17 cellular contexts compared by ENCODE assay signal in the genomic region with DNA sequence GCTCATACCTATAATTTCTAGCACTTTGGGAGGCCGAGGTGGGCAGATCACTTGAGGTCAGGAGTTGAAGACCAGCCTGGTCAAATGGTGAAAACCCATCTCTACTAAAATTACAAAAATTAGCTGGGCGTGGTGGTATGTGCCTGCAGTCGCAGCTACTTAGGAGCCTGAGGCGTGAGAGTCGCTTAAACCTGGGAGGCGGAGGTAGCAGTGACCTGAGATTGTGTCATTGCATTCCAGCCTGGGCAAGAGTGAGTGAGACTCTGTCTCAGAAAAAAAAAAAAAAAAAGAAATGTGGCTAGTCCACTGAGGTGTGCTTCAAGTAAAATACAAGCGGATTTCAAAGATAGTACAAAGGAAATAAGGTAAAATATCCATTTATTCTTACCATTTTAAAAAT. TPM values are rescaled to one million over a fixed set of nuclear protein-coding genes. Genes with fewer than 3 reads are reported as not detected.
DNase-seq lines count a peak whose midpoint lies in the region; ATAC-seq and TF ChIP-seq lines count a peak whose summit lies in the region.
"Had no signal": no experiment of that assay in that cellular context is flagged by ENCODE, and none has a peak within 500 bp of the region (broad histone marks: within the 10 kb centered on the region; RNA-seq: fewer than 3 reads in every experiment).

No MANE protein-coding gene starts in this region.

- H3K27ac ChIP-seq in RWPE1 (peak overlapping the region; percentile 78), epithelial cell of prostate (peak overlapping the region; percentile 51), mesendoderm (ENCODE audit: low read depth, low read length) (no peak overlapping the region), gastrocnemius medialis (peak overlapping the region in 3 of 4 donors; percentile 66 to 74 (median 70))
- H3K27ac ChIP-seq: C4-2B had no signal

- no peaks in the 10 kb centered on the region for H3K27me3 ChIP-seq in mesendoderm (ENCODE audit: insufficient read depth, low read length, poor library complexity)
- H3K27me3 ChIP-seq in gastrocnemius medialis: no peaks in the 10 kb centered on the region
- H3K27me3 ChIP-seq: BE2C had no signal

- H3K9me3 ChIP-seq in gastrocnemius medialis (no peaks in the 10 kb centered on the region), mucosa of descending colon (no peaks in the 10 kb centered on the region)

- intact Hi-C loops in gastrocnemius medialis (cut with DNase I; ENCODE audit: low total_unique reads): no loop called here
- intact Hi-C loops in mucosa of descending colon (cut with DNase I, micrococcal nuclease): no loop called here

- CTCF ChIA-PET in RWPE1 (lab: Yijun Ruan, JAX): interaction anchor here (0.7 kb wide), 1 partner anchor 1406 kb away, joined by 3 read pairs; no protein-coding TSS in a partner anchor

- H3K23ac ChIP-seq in mesendoderm (ENCODE audit: low read length): no peak overlapping the region

- in situ Hi-C loops in gastrocnemius medialis (cut with MboI; ENCODE audit: low sequenced_read_pairs in 4 of 4): no loop called here

- H3K4me3 ChIP-seq in mesendoderm (ENCODE audit: low read length) (no peak overlapping the region), gastrocnemius medialis (no peak overlapping the region), mucosa of descending colon (no peak overlapping the region)

- no peak overlapping the region for H3K4me2 ChIP-seq in mesendoderm (ENCODE audit: low read length)

- H4K8ac ChIP-seq in mesendoderm (ENCODE audit: low read depth, low read length): no peak overlapping the region

- H4K5ac ChIP-seq in mesendoderm (ENCODE audit: low read length): no peak overlapping the region

- H3K79me2 ChIP-seq in mesendoderm (ENCODE audit: control insufficient read depth, insufficient read depth, low read length): no peaks in the 10 kb centered on the region

- no peak for TF ChIP-seq CTCF in RWPE1 (conservative IDR thresholded peaks at IDR 0.05; ENCODE audit: low read depth)
- no peak for TF ChIP-seq CTCF in gastrocnemius medialis (IDR thresholded peaks at IDR 0.05 in 4 of 5, conservative IDR thresholded peaks at IDR 0.05 in 1 of 5)
- no peak for TF ChIP-seq CTCF in mucosa of descending colon (IDR thresholded peaks at IDR 0.05)

- WGBS in mesendoderm (ENCODE audit: extremely low coverage, insufficient coverage, low lambda C conversion rate): no CpG with 5 or more reads among the region's 7 CpGs

- no peak overlapping the region for H3K4ac ChIP-seq in mesendoderm (ENCODE audit: low read depth, low read length)

- no peak for TF ChIP-seq POLR2A in gastrocnemius medialis (IDR thresholded peaks at IDR 0.05)

- H2BK15ac ChIP-seq in mesendoderm (replicated peaks; ENCODE audit: low read depth): no peak overlapping the region

- DNase-seq in RWPE1 (ENCODE audit: low spot score) (no peak), epithelial cell of prostate (ENCODE audit: low read depth, low spot score) (no peak), mesendoderm (peak; percentile 50), gastrocnemius medialis (no peak), MV-4-11 (lab: John Stamatoyannopoulos, UW) (no peak), mucosa of descending colon (no peak), AG20443 (ENCODE audit: low spot score) (no peak)
- DNase-seq: BE2C; CD4-positive, alpha-beta memory T cell; COR-L47; DMS153; DMS79 treated with DMSO at 0.1 percent for 48 hours; EL; GDM1; GOT3; H9 had no signal

- H3K36me3 ChIP-seq in mesendoderm (ENCODE audit: control insufficient read depth, insufficient read depth, low read length) (no peaks in the 10 kb centered on the region), gastrocnemius medialis (no peaks in the 10 kb centered on the region), mucosa of descending colon (ENCODE audit: low read depth) (no peaks in the 10 kb centered on the region)
- H3K36me3 ChIP-seq: BE2C had no signal

- no peak overlapping the region for H2BK120ac ChIP-seq in mesendoderm (ENCODE audit: low read depth, low read length)

- POLR2A ChIA-PET in RWPE1 (lab: Yijun Ruan, JAX; ENCODE audit: low non-redundant PET): no interaction called here

- no peak overlapping the region for H2AK5ac ChIP-seq in mesendoderm (ENCODE audit: low read length)

- H3K4me1 ChIP-seq in mesendoderm (ENCODE audit: control insufficient read depth, low read depth, low read length): no peaks in the 10 kb centered on the region
- H3K4me1 ChIP-seq in gastrocnemius medialis: peaks cover 20 to 26% of the 10 kb centered on the region in 2 donors
- H3K4me1 ChIP-seq in mucosa of descending colon (ENCODE audit: low read depth): no peaks in the 10 kb centered on the region

- no peak overlapping the region for H3K18ac ChIP-seq in mesendoderm (ENCODE audit: low read length)

- no peak overlapping the region for H3K9ac ChIP-seq in mesendoderm (ENCODE audit: low read length)

- no peak overlapping the region for H2BK5ac ChIP-seq in mesendoderm (ENCODE audit: low read length)

- H3K56ac ChIP-seq in mesendoderm (ENCODE audit: low read length): no peak overlapping the region

- ATAC-seq in gastrocnemius medialis (no peak), mucosa of descending colon (no peak)

- H3K79me1 ChIP-seq in mesendoderm (ENCODE audit: low read length): no peaks in the 10 kb centered on the region

RNA-seq across cellular contexts. Expression of a gene that starts 46.2 kb away (rescaled TPM):
- polyA plus RNA-seq in mesendoderm (2013, experiment 1 of 2): 0.63 TPM
- 0.69 TPM for polyA plus RNA-seq in mesendoderm (2013, experiment 2 of 2)
- total RNA-seq in gastrocnemius medialis (1 to 10 TPM in 3 of 4 donors, under 1 TPM in 1; 0.41 to 5.4 (median 3.0) TPM), mucosa of descending colon (10 to 100 TPM in 2 of 3 donors, 1 to 10 TPM in 1; 5.9 to 10.6 (median 10.3) TPM)

RNA-seq across cellular contexts. Expression of a gene that starts 46.5 kb away (rescaled TPM):
- polyA plus RNA-seq in mesendoderm (2013, experiment 1 of 2): 21.5 TPM
- polyA plus RNA-seq in mesendoderm (2013, experiment 2 of 2): 21.5 TPM
- 10 to 100 TPM; 57.2 to 72.2 (median 67.5) TPM for total RNA-seq in gastrocnemius medialis
- 10 to 100 TPM; 34.8 to 42.4 (median 41.3) TPM for total RNA-seq in mucosa of descending colon
